In the genomic region with DNA sequence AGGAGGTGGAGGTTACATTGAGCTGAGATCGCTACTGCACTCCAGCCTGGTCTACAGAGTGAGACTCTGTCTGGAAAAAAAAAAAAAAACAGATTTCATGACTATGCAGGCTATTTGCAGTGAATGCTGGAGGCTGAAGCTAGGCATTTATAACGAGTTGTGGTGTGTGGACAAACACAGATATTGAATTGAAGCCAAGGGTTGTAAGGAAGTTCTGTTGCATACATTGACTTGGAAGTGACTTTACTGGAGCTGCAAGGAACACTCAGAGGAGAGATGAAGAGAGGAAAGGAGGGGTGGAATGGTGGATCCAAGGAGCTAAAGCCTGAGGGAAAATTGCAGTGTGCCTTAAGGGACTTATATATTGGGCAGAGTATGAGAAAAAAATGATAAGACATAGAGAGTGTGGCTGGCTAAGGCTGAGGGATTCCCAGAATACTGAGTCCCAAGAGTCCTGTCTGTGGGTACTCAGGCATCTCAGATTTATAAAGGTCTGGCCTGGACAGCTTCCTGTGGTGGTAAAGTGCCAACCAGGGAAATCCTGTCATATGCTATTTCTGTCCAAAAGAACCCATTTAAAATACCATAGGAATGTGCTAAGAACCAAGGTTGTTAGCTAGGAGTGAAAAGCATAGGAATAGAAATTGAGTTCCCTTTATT, we compare ENCODE assay signal across 18 cellular contexts.
DNase-seq lines count a peak whose midpoint lies in the region; ATAC-seq and TF ChIP-seq lines count a peak whose summit lies in the region.
"Had no signal": no experiment of that assay in that cellular context is flagged by ENCODE, and none has a peak within 500 bp of the region (broad histone marks: within the 10 kb centered on the region; RNA-seq: fewer than 3 reads in every experiment).

No MANE protein-coding gene starts in this region.

- H4K20me1 ChIP-seq in SK-N-SH (ENCODE audit: insufficient read depth) = no peaks in the 10 kb centered on the region

- H3K79me2 ChIP-seq in SK-N-SH (ENCODE audit: insufficient read depth) = no peaks in the 10 kb centered on the region

- 45% methylated on average over 2 of the region's 2 CpGs for WGBS in SK-N-SH (ENCODE audit: low lambda C conversion rate)

- H3K27me3 ChIP-seq in SK-N-SH (ENCODE audit: insufficient read depth) = no peaks in the 10 kb centered on the region

- H3K4me3 ChIP-seq in SK-N-SH (ENCODE audit: low read depth in 2 of 2, low read length in 1 of 2) = no peak overlapping the region
- no peak overlapping the region for H3K4me3 ChIP-seq in fibroblast of villous mesenchyme (ENCODE audit: low read depth, low read length)
- H3K4me3 ChIP-seq: thoracic aorta had no signal

- POLR2A ChIA-PET in SK-N-SH (lab: Yijun Ruan, JAX) = no interaction called here

- no peaks in the 10 kb centered on the region for H3K9me2 ChIP-seq in SK-N-SH

- no peaks in the 10 kb centered on the region for H3K9me3 ChIP-seq in SK-N-SH
- H3K9me3 ChIP-seq: thoracic aorta had no signal

- no peak overlapping the region for H3K4me2 ChIP-seq in SK-N-SH

- TF ChIP-seq RAD21 in SK-N-SH (IDR thresholded peaks at IDR 0.05; ENCODE audit: low read length) = no peak

- ATAC-seq in GM18498 (IDR thresholded peaks at IDR 0.05; ENCODE audit: unreplicated experiment) = no peak
- no peak for ATAC-seq in HG02938 (IDR thresholded peaks at IDR 0.05; ENCODE audit: unreplicated experiment)
- ATAC-seq: activated CD8-positive, alpha-beta T cell treated with anti-CD3 and anti-CD28 coated beads for 36 hours; activated naive CD8-positive, alpha-beta T cell treated with anti-CD3 and anti-CD28 coated beads, Interleukin-2, amount 50 U/mL, for 24 hours; HepG2; left lobe of liver had no signal

- H3K36me3 ChIP-seq in SK-N-SH (replicated peaks in 1 of 2; ENCODE audit: control insufficient read depth in 1 of 2, insufficient read depth in 2 of 2, low read length in 1 of 2) = no peaks in the 10 kb centered on the region
- H3K36me3 ChIP-seq: thoracic aorta had no signal

- no peak overlapping the region for H2AFZ ChIP-seq in SK-N-SH (ENCODE audit: low read depth)

- no peaks in the 10 kb centered on the region for H3F3A ChIP-seq in SK-N-SH (replicated peaks; ENCODE audit: insufficient read depth)

- no peak overlapping the region for H3K9ac ChIP-seq in SK-N-SH

- H3K27ac ChIP-seq in SK-N-SH (ENCODE audit: low read depth in 2 of 2, low read length in 1 of 2) = no peak overlapping the region
- H3K27ac ChIP-seq: thoracic aorta had no signal

- TF ChIP-seq EP300 in SK-N-SH (IDR thresholded peaks at IDR 0.05; ENCODE audit: borderline replicate concordance in 1 of 2, low read depth in 1 of 2, low read length in 1 of 2) = no peak

- TF ChIP-seq CTCF in SK-N-SH (IDR thresholded peaks at IDR 0.05) (no peak), fibroblast of villous mesenchyme (IDR thresholded peaks at IDR 0.05; ENCODE audit: insufficient read depth, low read depth, low read length) (no peak)

- peak; percentile 40 for DNase-seq in GM04503 (ENCODE audit: low read depth)
- DNase-seq in SK-N-SH = no peak
- DNase-seq in fibroblast of villous mesenchyme (ENCODE audit: low read depth) = peak; percentile 42
- peak; percentile 78 for DNase-seq in renal cortical epithelial cell (ENCODE audit: low read depth)
- no peak for DNase-seq in NCI-H446 treated with DMSO at 0.1 percent for 48 hours (lab: John Stamatoyannopoulos, UW)
- DNase-seq in dermis blood vessel endothelial cell = no peak
- DNase-seq: activated CD8-positive, alpha-beta T cell treated with anti-CD3 and anti-CD28 coated beads for 36 hours; activated naive CD8-positive, alpha-beta T cell treated with anti-CD3 and anti-CD28 coated beads, Interleukin-2, amount 50 U/mL, for 24 hours; cerebellar nuclear complex; HFFc6; NCI-H2081; NCI-H526 treated with DMSO at 0.1 percent for 48 hours; stimulated activated CD4-positive, alpha-beta T cell treated with anti-CD3 and anti-CD28 coated beads, Interleukin-4, amount 100 ng/mL, for 4 hours had no signal

- CTCF ChIA-PET in SK-N-SH (lab: Yijun Ruan, JAX) = no interaction called here

- no peaks in the 10 kb centered on the region for H3K4me1 ChIP-seq in SK-N-SH (ENCODE audit: control insufficient read depth in 1 of 2, insufficient read depth in 2 of 2, low read depth in 1 of 2, low read length in 1 of 2)

TF ChIP-seq in SK-N-SH, 30 proteins besides CTCF, POLR2A, EP300 and RAD21:
- TF ChIP-seq MEF2A (IDR thresholded peaks at IDR 0.05; ENCODE audit: borderline replicate concordance, low read depth) (peak; percentile 31; the same call in 1 of the 2 replicates), SIN3A (IDR thresholded peaks at IDR 0.05; ENCODE audit: borderline replicate concordance, low read depth, low read length) (no peak)

Comparison
In these comparisons a context has a peak if more than half of its experiments do, and no peak if none do; other contexts are left out.
1. DNase-seq: peak in GM04503 (single experiment), fibroblast of villous mesenchyme (single experiment) and renal cortical epithelial cell (single experiment); none in SK-N-SH (single experiment), NCI-H446 treated with DMSO at 0.1 percent for 48 hours (single experiment) and dermis blood vessel endothelial cell (single experiment).